ENCODE assay signal across 13 cellular contexts in the genomic region with DNA sequence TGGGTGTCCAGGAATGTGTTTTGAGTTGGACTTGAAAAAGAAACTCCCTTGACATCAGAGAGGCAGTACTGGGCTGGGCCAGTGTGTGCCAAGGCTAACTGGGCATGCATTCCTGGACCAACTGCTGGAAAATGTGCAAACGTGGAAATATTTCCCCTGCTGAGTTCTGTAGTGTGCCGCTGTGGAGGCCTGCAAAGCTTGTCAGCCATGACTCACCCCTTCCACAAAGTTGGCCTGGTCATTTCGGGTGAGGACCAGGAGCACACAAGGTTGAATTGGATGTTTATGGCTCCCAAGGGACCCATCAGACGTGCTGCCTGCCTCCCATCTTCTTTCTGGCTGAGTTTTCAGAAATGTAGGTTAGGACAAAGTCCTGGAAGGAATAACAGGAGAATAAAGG.
DNase-seq lines count a peak whose midpoint lies in the region; ATAC-seq, FAIRE-seq and TF ChIP-seq lines count a peak whose summit lies in the region.
"Had no signal": no experiment of that assay in that cellular context is flagged by ENCODE, and none has a peak within 500 bp of the region (broad histone marks: within the 10 kb centered on the region; RNA-seq: fewer than 3 reads in every experiment).

No MANE protein-coding gene starts in this region.

- H3K27me3 ChIP-seq in adrenal gland = peaks cover 4% of the 10 kb centered on the region
- H3K27me3 ChIP-seq in thyroid gland = no peaks in the 10 kb centered on the region
- H3K27me3 ChIP-seq: upper lobe of left lung had no signal

- TF ChIP-seq POLR2A in H54 (IDR thresholded peaks at IDR 0.05; ENCODE audit: low read depth, low read length) (no peak), adrenal gland (IDR thresholded peaks at IDR 0.05) (no peak), thyroid gland (IDR thresholded peaks at IDR 0.05) (no peak)

- WGBS in adrenal gland, 4 donors = 25 to 51% (median 44%) methylated on average over 4 of the region's 4 CpGs
- 47 to 53% methylated on average over 4 of the region's 4 CpGs for WGBS in thyroid gland, 2 donors

- intact Hi-C loops in adrenal gland (cut with DNase I) (no loop called here), thyroid gland (cut with DNase I) (no loop called here)

- no peak overlapping the region for H3K27ac ChIP-seq in adrenal gland
- peak overlapping the region in 2 of 3 donors; percentile 42 to 75 for H3K27ac ChIP-seq in thyroid gland
- H3K27ac ChIP-seq: upper lobe of left lung, VCaP had no signal

- FAIRE-seq in H54 (lab: Jason Lieb, UNC) = peak; percentile 98

- H3K4me3 ChIP-seq in adrenal gland = no peak overlapping the region
- no peak overlapping the region for H3K4me3 ChIP-seq in thyroid gland (replicated peaks in 1 of 3)
- H3K4me3 ChIP-seq: upper lobe of left lung had no signal

- H3K4me1 ChIP-seq in adrenal gland (replicated peaks in 1 of 2) = no peaks in the 10 kb centered on the region
- H3K4me1 ChIP-seq in thyroid gland = peaks cover 3 to 8% of the 10 kb centered on the region in 2 donors
- H3K4me1 ChIP-seq: upper lobe of left lung had no signal

- H3K36me3 ChIP-seq in adrenal gland (replicated peaks in 1 of 2) = no peaks in the 10 kb centered on the region
- no peaks in the 10 kb centered on the region for H3K36me3 ChIP-seq in thyroid gland
- H3K36me3 ChIP-seq: upper lobe of left lung had no signal

- TF ChIP-seq CTCF in adrenal gland (IDR thresholded peaks at IDR 0.05) = no peak
- TF ChIP-seq CTCF in thyroid gland (IDR thresholded peaks at IDR 0.05) = no peak

- DNase-seq in H54 (ENCODE audit: insufficient read length, low spot score) = peak; percentile 60
- DNase-seq in adrenal gland = peak in 6 of 7 donors; percentile 22 to 73 (median 58)
- peak; percentile 71 for DNase-seq in iris pigment epithelial cell (ENCODE audit: low read depth)
- DNase-seq in thyroid gland = peak; percentile 11 to 52
- no peak for DNase-seq in NCI-H2196 treated with DMSO at 0.1 percent for 48 hours (lab: John Stamatoyannopoulos, UW; ENCODE audit: unreplicated experiment)
- DNase-seq: activated T-cell treated with anti-CD3 and anti-CD28 coated beads, Interleukin-2, amount 50 U/mL, for 72 hours; GDM1; NCI-H187 treated with DMSO at 0.1 percent for 48 hours; upper lobe of left lung had no signal

- ATAC-seq in HG02852 (IDR thresholded peaks at IDR 0.05; ENCODE audit: unreplicated experiment) (no peak), HG03097 (IDR thresholded peaks at IDR 0.05; ENCODE audit: low FRiP score, unreplicated experiment) (no peak)
- ATAC-seq: activated T-cell treated with anti-CD3 and anti-CD28 coated beads, Interleukin-2, amount 50 U/mL, for 72 hours; Panc1 had no signal

- H3K9me3 ChIP-seq in adrenal gland (replicated peaks in 1 of 3) = no peaks in the 10 kb centered on the region
- no peaks in the 10 kb centered on the region for H3K9me3 ChIP-seq in thyroid gland
- H3K9me3 ChIP-seq: upper lobe of left lung had no signal

Comparison
In these comparisons a context has a peak if more than half of its experiments do, and no peak if none do; other contexts are left out.
1. H3K27ac ChIP-seq: peak in thyroid gland (2 of 3); none in adrenal gland (0 of 5).